Comparison of ENCODE assay signal across 8 cellular contexts in the genomic region with DNA sequence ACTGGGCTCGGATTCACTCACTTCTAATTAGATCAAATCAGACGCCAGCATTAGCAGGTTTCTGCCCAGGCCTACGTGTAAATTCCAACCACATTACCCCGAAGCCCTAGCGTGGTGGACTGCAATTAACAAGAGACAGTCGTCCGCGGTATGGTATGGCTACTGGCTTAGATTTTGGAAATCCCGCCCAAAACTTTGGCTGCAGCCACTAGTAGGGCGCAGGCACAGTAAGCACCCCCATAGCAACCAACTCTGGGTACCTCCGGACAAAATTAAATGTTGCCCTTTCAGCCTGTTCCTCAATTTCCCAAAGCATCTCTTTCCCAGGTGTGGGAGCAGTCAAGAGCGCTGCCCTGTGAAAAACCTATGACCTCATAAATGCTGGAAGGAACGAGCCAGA. TPM values are rescaled to one million over a fixed set of nuclear protein-coding genes. Genes with fewer than 3 reads are reported as not detected.
A peak's percentile ranks its signal among the peaks of the same experiment; 100 is the strongest.
DNase-seq lines count a peak whose midpoint lies in the region; ATAC-seq, FAIRE-seq and TF ChIP-seq lines count a peak whose summit lies in the region.

No MANE protein-coding gene starts in this region.

- H3K9me3 ChIP-seq in A549: peaks cover 12% of the 10 kb centered on the region

- no peak overlapping the region for H3K27ac Mint-ChIP-seq in natural killer cell

- H3K27ac ChIP-seq in A549 (peak overlapping the region; percentile 85 to 92), dorsolateral prefrontal cortex (peak overlapping the region in 25 of 59 donors; percentile 6 to 87 (median 59))

- WGBS in A549 (ENCODE audit: missing lambda C conversion rate): 82% methylated on average over 13 of the region's 13 CpGs

- TF ChIP-seq POLR2A in A549 (IDR thresholded peaks at IDR 0.05; ENCODE audit: low read length): no peak

- peak overlapping the region; percentile 72 for H3K4me3 ChIP-seq in A549
- peak overlapping the region; percentile 46 to 83 (median 69) for H3K4me3 ChIP-seq in dorsolateral prefrontal cortex

- peak overlapping the region; percentile 75 for H3K4me2 ChIP-seq in A549

- no peaks in the 10 kb centered on the region for H3K27me3 Mint-ChIP-seq in natural killer cell (ENCODE audit: low read depth in 2 of 2)

- POLR2A ChIA-PET in A549 (lab: Yijun Ruan, JAX): no interaction called here

- H3K9me3 Mint-ChIP-seq in natural killer cell: no peaks in the 10 kb centered on the region

- CTCF ChIA-PET in A549 (lab: Yijun Ruan, JAX): interaction anchor here (0.6 to 11.7 kb wide), 3 partner anchors 30 to 72 kb away, joined by 3 to 202 read pairs (median 3); no protein-coding TSS in a partner anchor

- TF ChIP-seq EP300 in A549 (IDR thresholded peaks at IDR 0.05): no peak

- intact Hi-C loops in dorsolateral prefrontal cortex (cut with DNase I) (loop anchor here in 1 of 2 donors (5.0 kb wide), 1 partner anchor 61 kb away; no protein-coding TSS in a partner anchor), natural killer cell (cut with micrococcal nuclease) (no loop called here)

- TF ChIP-seq CTCF in A549 (IDR thresholded peaks at IDR 0.05) (no peak), dorsolateral prefrontal cortex (IDR thresholded peaks at IDR 0.05 in 54 of 56, conservative IDR thresholded peaks at IDR 0.05 in 2 of 56; ENCODE audit: low read depth in 1 of 56, partially characterized antibody in 56 of 56) (no peak), natural killer cell (IDR thresholded peaks at IDR 0.05) (no peak)

- no peaks in the 10 kb centered on the region for H3K36me3 Mint-ChIP-seq in natural killer cell

- TF ChIP-seq RAD21 in A549 (conservative IDR thresholded peaks at IDR 0.05 in 1 of 2, IDR thresholded peaks at IDR 0.05 in 1 of 2): no peak

- ATAC-seq in A549 (no peak), HG02798 (IDR thresholded peaks at IDR 0.05; ENCODE audit: poor library complexity, unreplicated experiment) (peak; percentile 0), natural killer cell (no peak), HG03565 (IDR thresholded peaks at IDR 0.05; ENCODE audit: unreplicated experiment) (no peak), GM18502 (IDR thresholded peaks at IDR 0.05; ENCODE audit: poor library complexity, unreplicated experiment) (no peak)

- H3K4me1 Mint-ChIP-seq in natural killer cell: peaks cover 16 to 17% of the 10 kb centered on the region in 2 donors

- H3K4me3 Mint-ChIP-seq in natural killer cell: peak overlapping the region; percentile 80

- no peaks in the 10 kb centered on the region for H3K27me3 ChIP-seq in dorsolateral prefrontal cortex

- DNase-seq in A549 (ENCODE audit: low read depth in 1 of 2, low spot score in 1 of 2) (no peak), dorsolateral prefrontal cortex (no peak), natural killer cell (no peak), DMS153 treated with DMSO at 0.1 percent for 48 hours (lab: John Stamatoyannopoulos, UW; ENCODE audit: unreplicated experiment) (no peak), SKM-1 treated with dmso at 0.1 percent for 144 hours (lab: John Stamatoyannopoulos, UW; ENCODE audit: unreplicated experiment) (no peak)

- no peak for FAIRE-seq in A549 (lab: Jason Lieb, UNC)

- H3K4me1 ChIP-seq in A549: peaks cover 34% of the 10 kb centered on the region

TF ChIP-seq in A549, 52 proteins besides CTCF, POLR2A, EP300 and RAD21:
- TF ChIP-seq RFX5 (IDR thresholded peaks at IDR 0.05) (no peak), MAZ (IDR thresholded peaks at IDR 0.05; ENCODE audit: borderline replicate concordance, low read depth, low read length) (no peak), HOXA7 (CRISPR knock-in tag; IDR thresholded peaks at IDR 0.05) (no peak), FOSB (CRISPR knock-in tag; IDR thresholded peaks at IDR 0.05) (no peak), RCOR1 (IDR thresholded peaks at IDR 0.05; ENCODE audit: low read depth, low read length) (no peak), TP53 (CRISPR knock-in tag; IDR thresholded peaks at IDR 0.05) (no peak), JUN (IDR thresholded peaks at IDR 0.05) (no peak), KDM1A (IDR thresholded peaks at IDR 0.05; ENCODE audit: low read depth) (no peak), JUNB (IDR thresholded peaks at IDR 0.05) (no peak), MYC (IDR thresholded peaks at IDR 0.05; ENCODE audit: borderline replicate concordance, low read length) (no peak), EHMT2 (IDR thresholded peaks at IDR 0.05; ENCODE audit: low read depth) (no peak), MAFK (IDR thresholded peaks at IDR 0.05; ENCODE audit: partially characterized antibody) (no peak), ZSCAN20 (CRISPR knock-in tag; IDR thresholded peaks at IDR 0.05) (no peak), ZC3H11A (IDR thresholded peaks at IDR 0.05) (no peak), HEYL (CRISPR knock-in tag; IDR thresholded peaks at IDR 0.05) (no peak)
- TF ChIP-seq, protein P1, sequence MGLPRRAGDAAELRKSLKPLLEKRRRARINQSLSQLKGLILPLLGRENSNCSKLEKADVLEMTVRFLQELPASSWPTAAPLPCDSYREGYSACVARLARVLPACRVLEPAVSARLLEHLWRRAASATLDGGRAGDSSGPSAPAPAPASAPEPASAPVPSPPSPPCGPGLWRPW (IDR thresholded peaks at IDR 0.05): no peak
- TF ChIP-seq, protein P2, sequence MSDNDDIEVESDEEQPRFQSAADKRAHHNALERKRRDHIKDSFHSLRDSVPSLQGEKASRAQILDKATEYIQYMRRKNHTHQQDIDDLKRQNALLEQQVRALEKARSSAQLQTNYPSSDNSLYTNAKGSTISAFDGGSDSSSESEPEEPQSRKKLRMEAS (IDR thresholded peaks at IDR 0.05): no peak

RNA-seq across cellular contexts. Expression of gene RARRES1, which starts 0.7 kb away (rescaled TPM):
- polyA plus RNA-seq in A549 (2011; rRNA removed) (33.4 and 38.4 TPM in 2 replicates), A549 (2017; fragmentation: RNase III; extraction: RNeasy Plus Mini Kit Qiagen cat#74134 plus additional on column Dnase treatment) (8.5 to 16.6 TPM (median 10.9 TPM) in 3 replicates)
- 2.5 and 3.5 TPM in 2 replicates for polyA plus RNA-seq in A549 (2012; cell fraction: cytosol; rRNA removed)
- 5.2 and 5.5 TPM in 2 replicates for polyA plus RNA-seq in A549 (2012; cell fraction: nucleus; rRNA removed)
- polyA minus RNA-seq in A549 (2011; rRNA and poly(A)+ RNA removed): 2.9 and 3.5 TPM in 2 replicates
- total RNA-seq in dorsolateral prefrontal cortex (1 to 10 TPM in 79 of 120 experiments, under 1 TPM in 36, not detected in 5; 0.25 to 8.4 (median 1.5) TPM), natural killer cell (not detected)

RNA-seq across cellular contexts. Expression of gene LXN, which starts 59.1 kb away (rescaled TPM):
- polyA plus RNA-seq in A549 (2011; rRNA removed) (131 and 135 TPM in 2 replicates), A549 (2017; fragmentation: RNase III; extraction: RNeasy Plus Mini Kit Qiagen cat#74134 plus additional on column Dnase treatment) (36.5 to 51.8 TPM (median 37.9 TPM) in 3 replicates)
- 40.2 and 45.0 TPM in 2 replicates for polyA plus RNA-seq in A549 (2012; cell fraction: cytosol; rRNA removed)
- 18.5 and 19.1 TPM in 2 replicates for polyA plus RNA-seq in A549 (2012; cell fraction: nucleus; rRNA removed)
- polyA minus RNA-seq in A549 (2011; rRNA and poly(A)+ RNA removed): 20.4 and 31.8 TPM in 2 replicates
- total RNA-seq in dorsolateral prefrontal cortex (1 to 10 TPM in 91 of 120 experiments, under 1 TPM in 26, not detected in 3; 0.41 to 4.6 (median 1.4) TPM), natural killer cell (1 to 10 TPM; 2.2 to 3.9 (median 3.5) TPM)
